In the genomic region with DNA sequence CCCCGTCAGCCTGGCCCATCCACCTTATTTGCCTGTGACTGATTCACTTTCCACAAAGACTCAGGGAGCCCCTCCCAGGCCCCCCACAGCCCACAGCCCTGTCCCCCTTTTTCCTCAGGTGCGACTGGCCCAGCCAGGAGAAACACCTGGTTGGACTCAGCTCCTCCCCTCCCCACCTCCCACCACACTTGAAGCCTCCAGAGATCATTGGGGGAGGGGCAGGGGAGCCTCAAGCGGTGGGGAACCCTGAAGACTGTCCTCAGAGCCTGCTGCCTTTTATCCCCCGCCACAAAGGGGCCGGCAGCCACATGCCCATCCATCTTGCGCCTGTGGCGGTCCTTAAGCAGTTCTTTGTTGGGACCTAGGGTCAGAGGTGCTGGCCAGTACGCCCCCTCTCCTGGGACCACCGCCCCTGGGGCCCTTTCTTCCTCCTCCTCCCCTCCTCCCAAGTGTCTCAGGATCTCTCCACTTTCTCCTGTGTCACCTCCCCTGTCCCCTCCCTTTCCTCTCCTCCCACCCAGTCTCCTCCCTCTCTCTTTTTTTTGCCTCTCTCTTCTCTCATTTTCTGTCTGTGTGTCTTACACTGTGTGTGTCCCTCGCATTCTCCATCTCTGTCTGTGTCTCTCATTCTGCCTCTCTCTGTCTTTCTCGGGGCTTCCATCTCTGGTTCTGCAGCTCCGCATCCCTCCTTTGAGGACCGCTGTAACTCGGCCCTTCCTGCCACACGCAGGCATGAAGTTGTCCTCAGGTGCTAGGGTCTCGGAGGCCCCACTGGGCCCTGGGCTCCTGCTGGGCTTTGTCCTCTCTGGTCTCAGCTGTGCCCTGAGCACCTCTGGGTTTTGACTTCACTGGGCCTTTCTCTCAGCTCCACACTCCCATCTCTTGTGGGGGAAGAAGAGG, we compare ENCODE assay signal across 10 cellular contexts. TPM values are rescaled to one million over a fixed set of nuclear protein-coding genes. Genes with fewer than 3 reads are reported as not detected.
A peak's percentile ranks its signal among the peaks of the same experiment; 100 is the strongest.
DNase-seq lines count a peak whose midpoint lies in the region; ATAC-seq and TF ChIP-seq lines count a peak whose summit lies in the region.
"Had no signal": no experiment of that assay in that cellular context is flagged by ENCODE, and none has a peak within 500 bp of the region (broad histone marks: within the 10 kb centered on the region; RNA-seq: fewer than 3 reads in every experiment).

No MANE protein-coding gene starts in this region.

- H3K9ac ChIP-seq in iPS-20b (ENCODE audit: low read depth, low read length) = peak overlapping the region; percentile 79; the same call in 1 of the 2 replicates

- no peak for TF ChIP-seq CTCF in A673 (conservative IDR thresholded peaks at IDR 0.05; ENCODE audit: low read depth, low read length)
- no peak for TF ChIP-seq CTCF in RWPE2 (IDR thresholded peaks at IDR 0.05; ENCODE audit: poor library complexity, severe bottlenecking)

- DNase-seq in A673 (ENCODE audit: low spot score) = peak; percentile 42
- DNase-seq in HPDE6-E6E7 (ENCODE audit: extremely low spot score) = peak; percentile 71
- DNase-seq in RWPE2 (ENCODE audit: low spot score) = peak; percentile 82
- no peak for DNase-seq in cardiac septum (ENCODE audit: low spot score)
- DNase-seq in AG08396 (ENCODE audit: low spot score) = no peak
- DNase-seq: MM.1S had no signal

- H3K9me3 ChIP-seq in A673 (ENCODE audit: low read depth, low read length, poor library complexity, severe bottlenecking) (no peaks in the 10 kb centered on the region), RWPE2 (ENCODE audit: severe bottlenecking) (no peaks in the 10 kb centered on the region), iPS-20b (ENCODE audit: insufficient read depth, low read depth, low read length) (no peaks in the 10 kb centered on the region)

- H3K4me3 ChIP-seq in A673 (ENCODE audit: low read depth, low read length, poor library complexity, severe bottlenecking) (no peak overlapping the region), RWPE2 (ENCODE audit: severe bottlenecking) (no peak overlapping the region), iPS-20b (ENCODE audit: low read length) (peak overlapping the region; percentile 60)

- no TSS peak for BruUV-seq in A673 (replicated peaks; lab: Mats Ljungman, UMichigan)

- H3K4me1 ChIP-seq in A673 (ENCODE audit: insufficient read depth, low read length, poor library complexity, severe bottlenecking) (peaks cover 22% of the 10 kb centered on the region), RWPE2 (ENCODE audit: insufficient read depth, poor library complexity, severe bottlenecking) (peaks cover 44% of the 10 kb centered on the region), iPS-20b (ENCODE audit: insufficient read depth, low read length) (peaks cover 49% of the 10 kb centered on the region)

- no peak overlapping the region for H3K27ac ChIP-seq in A673 (ENCODE audit: low read depth, low read length, poor library complexity, severe bottlenecking)
- H3K27ac ChIP-seq in RWPE2 (ENCODE audit: poor library complexity, severe bottlenecking) = peak overlapping the region; percentile 31
- peak overlapping the region; percentile 85 for H3K27ac ChIP-seq in iPS-20b (ENCODE audit: low read length)

- CTCF ChIA-PET in A673 (lab: Charles Lee) = no interaction called here

- POLR2A ChIA-PET in A673 (lab: Charles Lee; ENCODE audit: low non-redundant PET) = no interaction called here

- no peaks in the 10 kb centered on the region for H3K27me3 ChIP-seq in A673 (replicated peaks; ENCODE audit: insufficient read depth, low read depth, low read length, poor library complexity)
- no peaks in the 10 kb centered on the region for H3K27me3 ChIP-seq in RWPE2 (ENCODE audit: insufficient read depth, poor library complexity, severe bottlenecking)
- H3K27me3 ChIP-seq in iPS-20b (ENCODE audit: insufficient read depth, low read length) = peaks cover 16% of the 10 kb centered on the region; the same call in 1 of the 2 replicates

- no peaks in the 10 kb centered on the region for H3K36me3 ChIP-seq in A673 (ENCODE audit: insufficient read depth, low read length, poor library complexity, severe bottlenecking)
- no peaks in the 10 kb centered on the region for H3K36me3 ChIP-seq in RWPE2 (ENCODE audit: low read depth)
- H3K36me3 ChIP-seq in iPS-20b (ENCODE audit: insufficient read depth, low read depth, low read length) = peaks cover 4% of the 10 kb centered on the region; the same call in 1 of the 2 replicates

- ATAC-seq in RWPE2 (ENCODE audit: low read depth) = peak; percentile 44
- no peak for ATAC-seq in GM21723 (IDR thresholded peaks at IDR 0.05; ENCODE audit: unreplicated experiment)
- no peak for ATAC-seq in HG03039 (IDR thresholded peaks at IDR 0.05; ENCODE audit: unreplicated experiment)

- intact Hi-C loops in A673 (cut with micrococcal nuclease; ENCODE audit: unreplicated experiment) (no loop called here), cardiac septum (cut with DNase I) (loop anchor here (10.0 kb wide), 2 partner anchors 162 to 192 kb away; partner anchors contain the start of gene INSRR)

RNA-seq across cellular contexts. Expression of gene CRABP2, which starts 12.2 kb away (rescaled TPM):
- total RNA-seq in A673 (2021) (1.1 and 4.0 TPM in 2 replicates), cardiac septum (3.7 TPM)
- total RNA-seq: dermis microvascular lymphatic vessel endothelial cell had no signal

RNA-seq across cellular contexts. Expression of gene NES, which starts 16.0 kb away (rescaled TPM):
- total RNA-seq in A673 (2021) (8.7 and 12.3 TPM in 2 replicates), cardiac septum (699 TPM)

RNA-seq across cellular contexts. Expression of gene METTL25B, which starts 35.1 kb away (rescaled TPM):
- 20.2 TPM in 2 replicates for total RNA-seq in A673 (2021)
- 14.7 TPM for total RNA-seq in cardiac septum

RNA-seq across cellular contexts. Expression of gene ISG20L2, which starts 35.4 kb away (rescaled TPM):
- total RNA-seq in A673 (2021) (45.7 and 46.5 TPM in 2 replicates), cardiac septum (12.4 TPM)

RNA-seq across cellular contexts. Expression of gene MRPL24, which starts 47.7 kb away (rescaled TPM):
- total RNA-seq in A673 (2021) (85.7 and 92.9 TPM in 2 replicates), cardiac septum (66.1 TPM)

Comparison
In these comparisons a context has a peak if more than half of its experiments do, and no peak if none do; other contexts are left out.
1. DNase-seq: peak in A673 (single experiment), HPDE6-E6E7 (single experiment) and RWPE2 (single experiment); none in cardiac septum (single experiment) and AG08396 (single experiment).
2. RNA of gene NES, which starts 16.0 kb away (total RNA-seq): 699 TPM in cardiac septum (single experiment); 8.7 to 12.3 TPM in A673; every median in the first group is over 10 times any median in the second.